In the genomic region with DNA sequence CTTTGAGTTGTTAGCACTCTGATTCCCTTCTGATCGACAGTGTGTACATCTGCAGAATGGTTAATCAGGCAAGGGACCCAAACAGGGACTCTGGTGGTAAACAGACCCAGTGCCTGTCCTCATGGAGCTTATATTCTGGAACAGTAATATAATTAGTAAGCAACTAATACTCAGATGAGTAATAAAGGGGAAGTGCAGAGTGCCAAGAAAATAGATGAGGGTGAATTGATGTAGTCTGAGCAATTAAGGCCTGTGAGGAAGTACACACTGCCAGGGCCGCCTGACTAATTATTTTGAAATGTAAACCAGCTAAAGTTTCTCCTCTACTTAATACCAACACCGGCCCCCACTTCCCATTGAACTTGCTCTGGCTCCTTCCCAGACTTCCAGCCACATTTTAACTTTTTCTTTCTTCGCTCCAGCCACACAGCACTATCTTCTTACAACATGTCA, we compare ENCODE assay signal across 12 cellular contexts. TPM values are rescaled to one million over a fixed set of nuclear protein-coding genes. Genes with fewer than 3 reads are reported as not detected.
A peak's percentile ranks its signal among the peaks of the same experiment; 100 is the strongest.
DNase-seq lines count a peak whose midpoint lies in the region; ATAC-seq, FAIRE-seq and TF ChIP-seq lines count a peak whose summit lies in the region.
"Had no signal": no experiment of that assay in that cellular context is flagged by ENCODE, and none has a peak within 500 bp of the region (broad histone marks: within the 10 kb centered on the region; RNA-seq: fewer than 3 reads in every experiment).

No MANE protein-coding gene starts in this region.

- H3K4me3 Mint-ChIP-seq in activated naive CD4-positive, alpha-beta T cell treated with anti-CD3 and anti-CD28 coated beads, Interleukin-2, amount 50 U/mL, for 24 hours = peak overlapping the region; percentile 23
- peak overlapping the region; percentile 10 for H3K4me3 Mint-ChIP-seq in astrocyte (ENCODE audit: unreplicated experiment)
- peak overlapping the region in 1 of 7 donors; percentile 18 for H3K4me3 Mint-ChIP-seq in CD8-positive, alpha-beta memory T cell

- POLR2A ChIA-PET in CD8-positive, alpha-beta memory T cell (lab: Charles Lee) = no interaction called here
- POLR2A ChIA-PET in SK-N-SH (lab: Yijun Ruan, JAX) = no interaction called here

- H3K9me3 Mint-ChIP-seq in activated naive CD4-positive, alpha-beta T cell treated with anti-CD3 and anti-CD28 coated beads, Interleukin-2, amount 50 U/mL, for 24 hours = no peaks in the 10 kb centered on the region
- H3K9me3 Mint-ChIP-seq in activated naive CD4-positive, alpha-beta T cell treated with anti-CD3 and anti-CD28 coated beads, Interleukin-2, amount 50 U/mL, for 72 hours = no peaks in the 10 kb centered on the region
- H3K9me3 Mint-ChIP-seq in astrocyte (ENCODE audit: unreplicated experiment) = peaks cover 4% of the 10 kb centered on the region
- H3K9me3 Mint-ChIP-seq in CD8-positive, alpha-beta memory T cell = no peaks in the 10 kb centered on the region

- no peak overlapping the region for H3K4me3 ChIP-seq in astrocyte (ENCODE audit: insufficient read depth, low read depth, low read length)
- H3K4me3 ChIP-seq in CD8-positive, alpha-beta memory T cell (ENCODE audit: low read length) = no peak overlapping the region
- no peak overlapping the region for H3K4me3 ChIP-seq in SK-N-SH (ENCODE audit: low read depth in 2 of 2, low read length in 1 of 2)

- CTCF ChIA-PET in CD8-positive, alpha-beta memory T cell (lab: Charles Lee) = no interaction called here
- CTCF ChIA-PET in SK-N-SH (lab: Yijun Ruan, JAX) = no interaction called here

- H3K4me1 ChIP-seq in astrocyte (ENCODE audit: insufficient read depth, low read length) = peaks cover 13% of the 10 kb centered on the region
- peaks cover 24% of the 10 kb centered on the region for H3K4me1 ChIP-seq in CD8-positive, alpha-beta memory T cell (ENCODE audit: insufficient read depth, low read length)
- peaks cover 9 to 14% of the 10 kb centered on the region in 2 experiments for H3K4me1 ChIP-seq in SK-N-SH (ENCODE audit: control insufficient read depth in 1 of 2, insufficient read depth in 2 of 2, low read depth in 1 of 2, low read length in 1 of 2)

- FAIRE-seq in astrocyte (lab: Jason Lieb, UNC) = no peak
- FAIRE-seq: A204.1 had no signal

- H3K36me3 Mint-ChIP-seq in activated naive CD4-positive, alpha-beta T cell treated with anti-CD3 and anti-CD28 coated beads, Interleukin-2, amount 50 U/mL, for 24 hours = peaks cover 17% of the 10 kb centered on the region
- peaks cover 0 to 26% of the 10 kb centered on the region in 2 donors for H3K36me3 Mint-ChIP-seq in activated naive CD4-positive, alpha-beta T cell treated with anti-CD3 and anti-CD28 coated beads, Interleukin-2, amount 50 U/mL, for 72 hours
- peaks cover 17% of the 10 kb centered on the region for H3K36me3 Mint-ChIP-seq in astrocyte (ENCODE audit: low read depth, unreplicated experiment)
- H3K36me3 Mint-ChIP-seq in CD8-positive, alpha-beta memory T cell = peaks cover 8 to 20% (median 13%) of the 10 kb centered on the region in 3 donors

- TF ChIP-seq CTCF in astrocyte (IDR thresholded peaks at IDR 0.05; ENCODE audit: insufficient read depth, low read depth, low read length) = no peak
- TF ChIP-seq CTCF in SK-N-SH (IDR thresholded peaks at IDR 0.05) = no peak

- H3K27ac ChIP-seq in astrocyte (ENCODE audit: low read depth, low read length) (peak overlapping the region; percentile 40), SK-N-SH (ENCODE audit: low read depth in 2 of 2, low read length in 1 of 2) (no peak overlapping the region)
- H3K27ac ChIP-seq in CD8-positive, alpha-beta memory T cell (ENCODE audit: low read depth, low read length) = no peak overlapping the region

- no peak for TF ChIP-seq RAD21 in SK-N-SH (IDR thresholded peaks at IDR 0.05; ENCODE audit: low read length)

- DNase-seq in activated naive CD4-positive, alpha-beta T cell treated with anti-CD3 and anti-CD28 coated beads, Interleukin-2, amount 50 U/mL, for 72 hours (ENCODE audit: low spot score in 2 of 2) = no peak
- DNase-seq in astrocyte (ENCODE audit: low read depth) = peak; percentile 97
- DNase-seq in kidney tubule cell (ENCODE audit: low spot score) = peak; percentile 91
- no peak for DNase-seq in CD8-positive, alpha-beta memory T cell
- no peak for DNase-seq in hippocampal formation (lab: John Stamatoyannopoulos, UW)
- no peak for DNase-seq in SK-N-SH
- DNase-seq: amygdala; NCI-H2081; stimulated activated CD4-positive, alpha-beta T cell treated with anti-CD3 and anti-CD28 coated beads, Interleukin-4, amount 100 ng/mL, for 1 hour had no signal

- peak overlapping the region; percentile 15 for H3K27ac Mint-ChIP-seq in activated naive CD4-positive, alpha-beta T cell treated with anti-CD3 and anti-CD28 coated beads, Interleukin-2, amount 50 U/mL, for 24 hours
- H3K27ac Mint-ChIP-seq in activated naive CD4-positive, alpha-beta T cell treated with anti-CD3 and anti-CD28 coated beads, Interleukin-2, amount 50 U/mL, for 72 hours = no peak overlapping the region
- peak overlapping the region; percentile 3 for H3K27ac Mint-ChIP-seq in astrocyte (ENCODE audit: unreplicated experiment)
- H3K27ac Mint-ChIP-seq in CD8-positive, alpha-beta memory T cell = no peak overlapping the region

- no peaks in the 10 kb centered on the region for H3K27me3 Mint-ChIP-seq in activated naive CD4-positive, alpha-beta T cell treated with anti-CD3 and anti-CD28 coated beads, Interleukin-2, amount 50 U/mL, for 24 hours
- no peaks in the 10 kb centered on the region for H3K27me3 Mint-ChIP-seq in astrocyte (ENCODE audit: low read depth, unreplicated experiment)
- no peaks in the 10 kb centered on the region for H3K27me3 Mint-ChIP-seq in CD8-positive, alpha-beta memory T cell

- no peak for TF ChIP-seq EP300 in SK-N-SH (IDR thresholded peaks at IDR 0.05; ENCODE audit: borderline replicate concordance in 1 of 2, low read depth in 1 of 2, low read length in 1 of 2)

- no peaks in the 10 kb centered on the region for H3K9me3 ChIP-seq in astrocyte (ENCODE audit: insufficient read depth, low read depth, low read length)
- H3K9me3 ChIP-seq in CD8-positive, alpha-beta memory T cell (ENCODE audit: low read length) = no peaks in the 10 kb centered on the region
- H3K9me3 ChIP-seq in SK-N-SH = no peaks in the 10 kb centered on the region

- no peak for ATAC-seq in activated naive CD4-positive, alpha-beta T cell treated with anti-CD3 and anti-CD28 coated beads, Interleukin-2, amount 50 U/mL, for 72 hours
- no peak for ATAC-seq in GM19324 (IDR thresholded peaks at IDR 0.05; ENCODE audit: low FRiP score, unreplicated experiment)

- peaks cover 21% of the 10 kb centered on the region for H3K4me1 Mint-ChIP-seq in activated naive CD4-positive, alpha-beta T cell treated with anti-CD3 and anti-CD28 coated beads, Interleukin-2, amount 50 U/mL, for 24 hours
- peaks cover 6% of the 10 kb centered on the region for H3K4me1 Mint-ChIP-seq in astrocyte (ENCODE audit: low read depth, unreplicated experiment)
- peaks cover 16 to 35% (median 30%) of the 10 kb centered on the region in 3 donors for H3K4me1 Mint-ChIP-seq in CD8-positive, alpha-beta memory T cell

- peak overlapping the region; percentile 72 for H3K4me2 ChIP-seq in astrocyte (ENCODE audit: low read length)
- H3K4me2 ChIP-seq in SK-N-SH = no peak overlapping the region

- WGBS in SK-N-SH (ENCODE audit: low lambda C conversion rate) = 88% methylated on average over 4 of the region's 4 CpGs

- H3K27me3 ChIP-seq in astrocyte (ENCODE audit: insufficient read depth, low read length) = no peaks in the 10 kb centered on the region
- no peaks in the 10 kb centered on the region for H3K27me3 ChIP-seq in CD8-positive, alpha-beta memory T cell (ENCODE audit: insufficient read depth, low read length, poor library complexity, severe bottlenecking)
- H3K27me3 ChIP-seq in SK-N-SH (ENCODE audit: insufficient read depth) = no peaks in the 10 kb centered on the region

- H3K9me2 ChIP-seq in SK-N-SH = no peaks in the 10 kb centered on the region

- H3K9ac ChIP-seq in astrocyte (ENCODE audit: low read length) = no peak overlapping the region
- no peak overlapping the region for H3K9ac ChIP-seq in SK-N-SH

- H3K36me3 ChIP-seq in astrocyte (ENCODE audit: insufficient read depth, low read length) = peaks cover 6% of the 10 kb centered on the region
- no peaks in the 10 kb centered on the region for H3K36me3 ChIP-seq in CD8-positive, alpha-beta memory T cell (ENCODE audit: insufficient read depth, low read length)
- peaks cover 12 to 31% of the 10 kb centered on the region in 2 experiments for H3K36me3 ChIP-seq in SK-N-SH (replicated peaks in 1 of 2; ENCODE audit: control insufficient read depth in 1 of 2, insufficient read depth in 2 of 2, low read length in 1 of 2)

- peaks cover 15% of the 10 kb centered on the region for H3F3A ChIP-seq in SK-N-SH (replicated peaks; ENCODE audit: insufficient read depth)

- H3K79me2 ChIP-seq in astrocyte (ENCODE audit: insufficient read depth, low read length) = peaks cover 82% of the 10 kb centered on the region
- H3K79me2 ChIP-seq in SK-N-SH (ENCODE audit: insufficient read depth) = peaks cover 88% of the 10 kb centered on the region

- H4K20me1 ChIP-seq in astrocyte (ENCODE audit: insufficient read depth, low read length) (peaks cover 40% of the 10 kb centered on the region), SK-N-SH (ENCODE audit: insufficient read depth) (peaks cover 13% of the 10 kb centered on the region; the same call in 1 of the 2 replicates)

- H2AFZ ChIP-seq in astrocyte (ENCODE audit: low read depth, low read length) = no peak overlapping the region
- H2AFZ ChIP-seq in SK-N-SH (ENCODE audit: low read depth) = no peak overlapping the region

TF ChIP-seq in SK-N-SH, 30 proteins besides CTCF, POLR2A, EP300 and RAD21 (continues in another document):
- no peak for TF ChIP-seq TAF1 (IDR thresholded peaks at IDR 0.05; ENCODE audit: borderline replicate concordance, low read depth, low read length)

RNA-seq across cellular contexts. Expression of a gene that starts 4.2 kb away (rescaled TPM):
- 10 to 100 TPM; 10.2 to 10.8 TPM for total RNA-seq in activated naive CD4-positive, alpha-beta T cell treated with anti-CD3 and anti-CD28 coated beads, Interleukin-2, amount 50 U/mL, for 72 hours
- 27.0 and 28.8 TPM in 2 replicates for total RNA-seq in astrocyte
- total RNA-seq in CD8-positive, alpha-beta memory T cell = 10 to 100 TPM; 21.6 to 21.7 TPM
- 25.5 TPM for polyA plus RNA-seq in CD8-positive, alpha-beta memory T cell
- polyA plus RNA-seq in SK-N-SH (2012; rRNA removed) = 2.1 and 2.2 TPM in 2 replicates
- polyA plus RNA-seq in SK-N-SH (2012; cell fraction: cytosol; rRNA removed) = 3.4 and 4.9 TPM in 2 replicates
- polyA plus RNA-seq in SK-N-SH (2012; cell fraction: nucleus; rRNA removed) = 2.5 and 4.5 TPM in 2 replicates

RNA-seq across cellular contexts. Expression of a gene that starts 4.5 kb away (rescaled TPM):
- 10 to 100 TPM; 73.4 to 99.2 TPM for total RNA-seq in activated naive CD4-positive, alpha-beta T cell treated with anti-CD3 and anti-CD28 coated beads, Interleukin-2, amount 50 U/mL, for 72 hours
- total RNA-seq in astrocyte = 68.1 and 68.7 TPM in 2 replicates
- 100 to 1,000 TPM in 1 of 2 experiments, 10 to 100 TPM in 1; 98.9 to 109 TPM for total RNA-seq in CD8-positive, alpha-beta memory T cell
- 32.4 TPM for polyA plus RNA-seq in CD8-positive, alpha-beta memory T cell
- polyA plus RNA-seq in SK-N-SH (2012; rRNA removed) = 11.2 and 12.1 TPM in 2 replicates
- 14.9 and 22.6 TPM in 2 replicates for polyA plus RNA-seq in SK-N-SH (2012; cell fraction: cytosol; rRNA removed)
- polyA plus RNA-seq in SK-N-SH (2012; cell fraction: nucleus; rRNA removed) = 7.3 and 17.5 TPM in 2 replicates

Comparison
In these comparisons a context has a peak if more than half of its experiments do, and no peak if none do; other contexts are left out.
1. H3K27ac Mint-ChIP-seq: peak in activated naive CD4-positive, alpha-beta T cell treated with anti-CD3 and anti-CD28 coated beads, Interleukin-2, amount 50 U/mL, for 24 hours (single experiment) and astrocyte (single experiment); none in activated naive CD4-positive, alpha-beta T cell treated with anti-CD3 and anti-CD28 coated beads, Interleukin-2, amount 50 U/mL, for 72 hours (0 of 2) and CD8-positive, alpha-beta memory T cell (0 of 8).
2. DNase-seq: peak in astrocyte (single experiment) and kidney tubule cell (single experiment); none in activated naive CD4-positive, alpha-beta T cell treated with anti-CD3 and anti-CD28 coated beads, Interleukin-2, amount 50 U/mL, for 72 hours (0 of 2), CD8-positive, alpha-beta memory T cell (0 of 5), hippocampal formation (0 of 2) and SK-N-SH (single experiment).